Comparison of ENCODE assay signal across 9 cellular contexts in genomic region chr6:69233195-69233524, GRCh38.
DNase-seq lines count a peak whose midpoint lies in the region; ATAC-seq, FAIRE-seq and TF ChIP-seq lines count a peak whose summit lies in the region.
"Had no signal": no experiment of that assay in that cellular context is flagged by ENCODE, and none has a peak within 500 bp of the region (broad histone marks: within the 10 kb centered on the region; RNA-seq: fewer than 3 reads in every experiment).

No MANE protein-coding gene starts in this region.

- no peak for FAIRE-seq in GM12892 (lab: Jason Lieb, UNC)

- H3K27me3 ChIP-seq in RWPE2 (ENCODE audit: insufficient read depth, poor library complexity, severe bottlenecking) = no peaks in the 10 kb centered on the region
- no peaks in the 10 kb centered on the region for H3K27me3 ChIP-seq in lower lobe of right lung (ENCODE audit: low read depth)

- H3K9me3 ChIP-seq in RWPE2 (ENCODE audit: severe bottlenecking) (no peaks in the 10 kb centered on the region), lower lobe of right lung (no peaks in the 10 kb centered on the region)

- TF ChIP-seq POLR2A in GM18505 (IDR thresholded peaks at IDR 0.05; ENCODE audit: borderline replicate concordance, extremely low read depth, insufficient read depth, insufficient read length) (no peak), GM12892 (IDR thresholded peaks at IDR 0.05; ENCODE audit: low read depth, low read length) (no peak)

- H3K4me1 ChIP-seq in RWPE2 (ENCODE audit: insufficient read depth, poor library complexity, severe bottlenecking) = no peaks in the 10 kb centered on the region
- H3K4me1 ChIP-seq in lower lobe of right lung = no peaks in the 10 kb centered on the region

- no peak for DNase-seq in RWPE2 (ENCODE audit: low spot score)
- peak; percentile 14 for DNase-seq in middle frontal gyrus (ENCODE audit: extremely low spot score, low spot score)
- DNase-seq in GM12892 (ENCODE audit: insufficient read length) = no peak
- DNase-seq in hepatic stellate cell (ENCODE audit: low spot score) = no peak
- DNase-seq in lower lobe of right lung = no peak

- H3K27ac ChIP-seq in RWPE2 (ENCODE audit: poor library complexity, severe bottlenecking) = no peak overlapping the region
- H3K27ac ChIP-seq in lower lobe of right lung = no peak overlapping the region

- H3K4me3 ChIP-seq in RWPE2 (ENCODE audit: severe bottlenecking) (no peak overlapping the region), lower lobe of right lung (no peak overlapping the region)

- TF ChIP-seq CTCF in RWPE2 (IDR thresholded peaks at IDR 0.05; ENCODE audit: poor library complexity, severe bottlenecking) (no peak), lower lobe of right lung (IDR thresholded peaks at IDR 0.05) (no peak)

- no peaks in the 10 kb centered on the region for H3K36me3 ChIP-seq in RWPE2 (ENCODE audit: low read depth)
- no peaks in the 10 kb centered on the region for H3K36me3 ChIP-seq in lower lobe of right lung

- ATAC-seq in GM18505 (IDR thresholded peaks at IDR 0.05; ENCODE audit: unreplicated experiment) = peak; percentile 6
- ATAC-seq in HG02798 (IDR thresholded peaks at IDR 0.05; ENCODE audit: poor library complexity, unreplicated experiment) = peak; percentile 9
- ATAC-seq in RWPE2 (ENCODE audit: low read depth) = peak; percentile 35; the same call in 2 of the 3 replicates
- ATAC-seq in esophagus mucosa = no peak
- ATAC-seq in lower lobe of right lung = no peak
- ATAC-seq: naive thymus-derived CD8-positive, alpha-beta T cell had no signal

- intact Hi-C loops in lower lobe of right lung (cut with DNase I) = no loop called here

Comparison
In these comparisons a context has a peak if more than half of its experiments do, and no peak if none do; other contexts are left out.
1. ATAC-seq: peak in GM18505 (single experiment), HG02798 (single experiment) and RWPE2 (single experiment); none in esophagus mucosa (single experiment) and lower lobe of right lung (0 of 2).